ENCODE assay signal across 8 cellular contexts in the genomic region with DNA sequence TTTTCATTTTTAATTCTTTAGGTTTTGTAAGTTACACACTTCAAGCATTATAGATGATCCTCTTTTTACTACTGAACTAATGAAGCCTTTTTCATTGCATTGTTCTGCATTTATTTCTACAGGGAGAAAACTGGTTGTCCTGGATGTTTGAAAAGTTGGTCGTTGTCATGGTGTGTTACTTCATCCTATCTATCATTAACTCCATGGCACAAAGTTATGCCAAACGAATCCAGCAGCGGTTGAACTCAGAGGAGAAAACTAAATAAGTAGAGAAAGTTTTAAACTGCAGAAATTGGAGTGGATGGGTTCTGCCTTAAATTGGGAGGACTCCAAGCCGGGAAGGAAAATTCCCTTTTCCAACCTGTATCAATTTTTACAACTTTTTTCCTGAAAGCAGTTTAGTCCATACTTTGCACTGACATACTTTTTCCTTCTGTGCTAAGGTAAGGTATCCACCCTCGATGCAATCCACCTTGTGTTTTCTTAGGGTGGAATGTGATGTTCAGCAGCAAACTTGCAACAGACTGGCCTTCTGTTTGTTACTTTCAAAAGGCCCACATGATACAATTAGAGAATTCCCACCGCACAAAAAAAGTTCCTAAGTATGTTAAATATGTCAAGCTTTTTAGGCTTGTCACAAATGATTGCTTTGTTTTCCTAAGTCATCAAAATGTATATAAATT. TPM values are rescaled to one million over a fixed set of nuclear protein-coding genes. Genes with fewer than 3 reads are reported as not detected.
DNase-seq lines count a peak whose midpoint lies in the region; ATAC-seq and TF ChIP-seq lines count a peak whose summit lies in the region.

No MANE protein-coding gene starts in this region.

- peaks cover 4% of the 10 kb centered on the region for H3K27me3 Mint-ChIP-seq in brain
- no peaks in the 10 kb centered on the region for H3K27me3 Mint-ChIP-seq in memory B cell

- H3K4me3 Mint-ChIP-seq in brain, result peak overlapping the region; percentile 43 to 96 (median 86)
- peak overlapping the region; percentile 92 for H3K4me3 Mint-ChIP-seq in memory B cell

- TF ChIP-seq CTCF in AG09309 (IDR thresholded peaks at IDR 0.05; ENCODE audit: control insufficient read depth, insufficient read depth, low read depth, low read length, missing control alignments) (no peak), brain (conservative IDR thresholded peaks at IDR 0.05) (no peak)

- H3K4me1 Mint-ChIP-seq in brain, result peaks cover 61% of the 10 kb centered on the region
- H3K4me1 Mint-ChIP-seq in memory B cell, result peaks cover 40% of the 10 kb centered on the region

- peak overlapping the region; percentile 10 to 99 (median 91) for H3K27ac Mint-ChIP-seq in brain
- peak overlapping the region; percentile 96 for H3K27ac Mint-ChIP-seq in memory B cell

- H3K36me3 Mint-ChIP-seq in brain (peaks cover 59% of the 10 kb centered on the region), memory B cell (peaks cover 2% of the 10 kb centered on the region)

- peak overlapping the region; percentile 68 for H3K4me3 ChIP-seq in AG09309 (ENCODE audit: control insufficient read depth, low read depth, low read length)

- TF ChIP-seq POLR2A in GM18505 (IDR thresholded peaks at IDR 0.05; ENCODE audit: borderline replicate concordance, extremely low read depth, insufficient read depth, insufficient read length), result no peak

- H3K9me3 Mint-ChIP-seq in brain (peaks cover 0 to 2% (median 0%) of the 10 kb centered on the region in 5 experiments), memory B cell (no peaks in the 10 kb centered on the region)

- ATAC-seq in memory B cell (ENCODE audit: low read depth) (no peak), GM18505 (IDR thresholded peaks at IDR 0.05; ENCODE audit: unreplicated experiment) (no peak), HG02642 (IDR thresholded peaks at IDR 0.05; ENCODE audit: poor library complexity, unreplicated experiment) (no peak)

- DNase-seq in AG09309 (ENCODE audit: low read depth), result no peak
- DNase-seq in HT-29 (ENCODE audit: low spot score), result peak; percentile 67
- no peak for DNase-seq in memory B cell (ENCODE audit: low spot score in 2 of 2)
- DNase-seq in OCI-M2 (lab: John Stamatoyannopoulos, UW; ENCODE audit: unreplicated experiment), result no peak
- DNase-seq in EL, result no peak

RNA-seq across cellular contexts. Expression of gene TUBD1, which starts 53.0 kb away (rescaled TPM):
- 3.3 and 3.5 TPM in 2 replicates for total RNA-seq in HT-29 (2014; rRNA removed; shearing (Covaris generic))
- 5.7 TPM for polyA plus RNA-seq in brain (ENCODE audit: insufficient read depth, low read depth, low replicate concordance)

RNA-seq across cellular contexts. Expression of gene RPS6KB1, which starts 53.1 kb away (rescaled TPM):
- total RNA-seq in HT-29 (2014; rRNA removed; shearing (Covaris generic)), result 18.8 and 21.5 TPM in 2 replicates
- polyA plus RNA-seq in brain (ENCODE audit: insufficient read depth, low read depth, low replicate concordance), result 3.3 TPM
